19 cellular contexts compared by ENCODE assay signal in the genomic region with DNA sequence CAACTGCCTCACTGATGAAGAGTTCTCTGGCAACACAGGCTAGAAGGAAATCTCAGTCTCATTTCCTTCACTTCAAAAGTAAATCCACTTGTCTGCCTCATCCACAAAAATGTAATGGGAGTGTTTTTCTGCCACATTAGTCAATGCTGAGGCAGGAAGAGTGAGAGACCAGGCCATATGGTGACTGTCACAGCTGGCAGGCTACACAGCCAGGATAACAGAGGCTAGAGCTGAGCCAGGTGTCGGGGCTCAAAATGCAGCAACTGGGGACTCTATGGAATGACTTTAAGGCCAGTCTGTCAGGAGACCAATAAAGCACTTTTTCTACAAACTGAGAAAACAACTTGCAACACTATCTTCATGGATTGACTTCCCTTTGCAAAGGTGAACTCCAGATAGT.
DNase-seq lines count a peak whose midpoint lies in the region; ATAC-seq, FAIRE-seq and TF ChIP-seq lines count a peak whose summit lies in the region.
"Had no signal": no experiment of that assay in that cellular context is flagged by ENCODE, and none has a peak within 500 bp of the region (broad histone marks: within the 10 kb centered on the region; RNA-seq: fewer than 3 reads in every experiment).

No MANE protein-coding gene starts in this region.

- H3K4me1 Mint-ChIP-seq in astrocyte (ENCODE audit: low read depth, unreplicated experiment): peaks cover 8% of the 10 kb centered on the region
- H3K4me1 Mint-ChIP-seq in naive B cell: peaks cover 25 to 39% (median 31%) of the 10 kb centered on the region in 3 donors
- H3K4me1 Mint-ChIP-seq in activated T-cell treated with anti-CD3 and anti-CD28 coated beads, Interleukin-2, amount 50 U/mL, for 4 hours (ENCODE audit: low read depth): no peaks in the 10 kb centered on the region

- no peak overlapping the region for H3K4me2 ChIP-seq in astrocyte (ENCODE audit: low read length)

- H3K4me3 Mint-ChIP-seq in astrocyte (ENCODE audit: unreplicated experiment): no peak overlapping the region
- no peak overlapping the region for H3K4me3 Mint-ChIP-seq in naive B cell
- no peak overlapping the region for H3K4me3 Mint-ChIP-seq in activated T-cell treated with anti-CD3 and anti-CD28 coated beads, Interleukin-2, amount 50 U/mL, for 4 hours
- H3K4me3 Mint-ChIP-seq: CD8-positive, alpha-beta T cell had no signal

- H3K27me3 ChIP-seq in astrocyte (ENCODE audit: insufficient read depth, low read length): no peaks in the 10 kb centered on the region
- H3K27me3 ChIP-seq: SJSA1 had no signal

- H3K36me3 Mint-ChIP-seq in astrocyte (ENCODE audit: low read depth, unreplicated experiment) (no peaks in the 10 kb centered on the region), naive B cell (no peaks in the 10 kb centered on the region)
- H3K36me3 Mint-ChIP-seq in activated T-cell treated with anti-CD3 and anti-CD28 coated beads, Interleukin-2, amount 50 U/mL, for 4 hours (ENCODE audit: insufficient read depth): no peaks in the 10 kb centered on the region
- H3K36me3 Mint-ChIP-seq: CD8-positive, alpha-beta T cell had no signal

- H3K9me3 Mint-ChIP-seq in astrocyte (ENCODE audit: unreplicated experiment) (no peaks in the 10 kb centered on the region), naive B cell (no peaks in the 10 kb centered on the region)
- no peaks in the 10 kb centered on the region for H3K9me3 Mint-ChIP-seq in activated T-cell treated with anti-CD3 and anti-CD28 coated beads, Interleukin-2, amount 50 U/mL, for 4 hours
- H3K9me3 Mint-ChIP-seq: CD8-positive, alpha-beta T cell had no signal

- no peaks in the 10 kb centered on the region for H3K9me3 ChIP-seq in astrocyte (ENCODE audit: insufficient read depth, low read depth, low read length)
- H3K9me3 ChIP-seq: SJSA1 had no signal

- H2AFZ ChIP-seq in astrocyte (ENCODE audit: low read depth, low read length): no peak overlapping the region

- no peaks in the 10 kb centered on the region for H3K36me3 ChIP-seq in astrocyte (ENCODE audit: insufficient read depth, low read length)
- H3K36me3 ChIP-seq: SJSA1 had no signal

- no peaks in the 10 kb centered on the region for H3K4me1 ChIP-seq in astrocyte (ENCODE audit: insufficient read depth, low read length)
- H3K4me1 ChIP-seq: SJSA1 had no signal

- H3K27ac Mint-ChIP-seq in astrocyte (ENCODE audit: unreplicated experiment): peak overlapping the region; percentile 59
- H3K27ac Mint-ChIP-seq in naive B cell: peak overlapping the region; percentile 10 to 81 (median 38)
- H3K27ac Mint-ChIP-seq: CD8-positive, alpha-beta T cell had no signal

- H3K27ac ChIP-seq in astrocyte (ENCODE audit: low read depth, low read length): no peak overlapping the region
- H3K27ac ChIP-seq: 22Rv1, SJSA1 had no signal

- no peak overlapping the region for H3K4me3 ChIP-seq in astrocyte (ENCODE audit: insufficient read depth, low read depth, low read length)
- H3K4me3 ChIP-seq: SJSA1 had no signal

- H3K9ac ChIP-seq in astrocyte (ENCODE audit: low read length): no peak overlapping the region

- H4K20me1 ChIP-seq in astrocyte (ENCODE audit: insufficient read depth, low read length): no peaks in the 10 kb centered on the region

- no peaks in the 10 kb centered on the region for H3K79me2 ChIP-seq in astrocyte (ENCODE audit: insufficient read depth, low read length)

- TF ChIP-seq CTCF in astrocyte (IDR thresholded peaks at IDR 0.05; ENCODE audit: insufficient read depth, low read depth, low read length): no peak

- FAIRE-seq in astrocyte (lab: Jason Lieb, UNC): no peak

- peak; percentile 51 for DNase-seq in DMS 273 (lab: John Stamatoyannopoulos, UW; ENCODE audit: unreplicated experiment)
- no peak for DNase-seq in DMS 273 treated with DMSO at 0.1 percent for 48 hours (lab: John Stamatoyannopoulos, UW)
- peak; percentile 61 for DNase-seq in NCI-H1694 treated with DMSO at 0.1 percent for 48 hours (lab: John Stamatoyannopoulos, UW)
- DNase-seq in astrocyte (ENCODE audit: low read depth): no peak
- no peak for DNase-seq in naive B cell
- no peak for DNase-seq in hypothalamus (lab: John Stamatoyannopoulos, UW)
- DNase-seq in activated T-cell treated with anti-CD3 and anti-CD28 coated beads, Interleukin-2, amount 50 U/mL, for 4 hours: no peak
- DNase-seq: CD8-positive, alpha-beta T cell; Karpas-422; MM.1S; NCI-H1105 treated with DMSO at 0.1 percent for 48 hours; NCI-H2029 treated with DMSO at 0.1 percent for 48 hours; NCI-H226; NCI-H774; OCI-M1; RPMI8226 had no signal

- H3K27me3 Mint-ChIP-seq in astrocyte (ENCODE audit: low read depth, unreplicated experiment): no peaks in the 10 kb centered on the region
- H3K27me3 Mint-ChIP-seq in naive B cell: peaks cover 0 to 13% (median 0%) of the 10 kb centered on the region in 3 donors
- H3K27me3 Mint-ChIP-seq in activated T-cell treated with anti-CD3 and anti-CD28 coated beads, Interleukin-2, amount 50 U/mL, for 4 hours (ENCODE audit: low read depth): no peaks in the 10 kb centered on the region

- ATAC-seq in naive B cell (ENCODE audit: low read depth in 2 of 2) (no peak), GM21526 (IDR thresholded peaks at IDR 0.05; ENCODE audit: low FRiP score, unreplicated experiment) (no peak)
- ATAC-seq in activated T-cell treated with anti-CD3 and anti-CD28 coated beads, Interleukin-2, amount 50 U/mL, for 4 hours: no peak
- ATAC-seq: CD8-positive, alpha-beta T cell had no signal

Comparison
In these comparisons a context has a peak if more than half of its experiments do, and no peak if none do; other contexts are left out.
1. DNase-seq: peak in DMS 273 (single experiment) and NCI-H1694 treated with DMSO at 0.1 percent for 48 hours (single experiment); none in DMS 273 treated with DMSO at 0.1 percent for 48 hours (single experiment), astrocyte (single experiment), naive B cell (single experiment), hypothalamus (0 of 51) and activated T-cell treated with anti-CD3 and anti-CD28 coated beads, Interleukin-2, amount 50 U/mL, for 4 hours (single experiment).